In the genomic region with DNA sequence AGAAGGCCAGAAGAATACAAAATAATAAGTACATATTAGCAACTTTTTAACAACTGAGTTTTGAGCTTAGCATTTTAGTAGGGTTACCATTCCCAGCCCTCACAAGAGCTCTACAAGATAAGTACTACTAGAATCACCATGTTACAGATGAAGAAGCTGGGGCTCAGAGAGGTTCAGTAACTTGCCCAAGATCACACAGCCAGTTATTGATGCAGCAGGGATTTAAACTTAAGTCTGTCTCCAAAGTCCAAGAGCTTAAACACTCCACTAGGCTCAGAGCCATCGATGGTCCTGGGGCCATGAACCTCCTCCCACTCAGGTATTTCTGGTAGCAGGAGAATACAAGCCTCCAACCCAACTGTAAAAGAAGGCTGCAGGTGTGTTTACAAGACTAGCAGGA, we compare ENCODE assay signal across 28 cellular contexts. TPM values are rescaled to one million over a fixed set of nuclear protein-coding genes. Genes with fewer than 3 reads are reported as not detected.
A peak's percentile ranks its signal among the peaks of the same experiment; 100 is the strongest.
DNase-seq lines count a peak whose midpoint lies in the region; ATAC-seq and TF ChIP-seq lines count a peak whose summit lies in the region.
"Had no signal": no experiment of that assay in that cellular context is flagged by ENCODE, and none has a peak within 500 bp of the region (broad histone marks: within the 10 kb centered on the region; RNA-seq: fewer than 3 reads in every experiment).

No MANE protein-coding gene starts in this region.

- no peak for TF ChIP-seq POLR2A in adrenal gland (IDR thresholded peaks at IDR 0.05)

- peaks cover 0 to 13% of the 10 kb centered on the region in 2 donors for H3K36me3 ChIP-seq in adrenal gland (replicated peaks in 1 of 2)
- H3K36me3 ChIP-seq in stomach smooth muscle (ENCODE audit: control insufficient read depth in 2 of 2, insufficient read depth in 2 of 2, low read length in 2 of 2): peaks cover 3 to 4% of the 10 kb centered on the region in 2 donors

- H3K9me3 Mint-ChIP-seq in nephron: no peaks in the 10 kb centered on the region
- H3K9me3 Mint-ChIP-seq: WTC11 had no signal

- H3K27me3 ChIP-seq in adrenal gland: no peaks in the 10 kb centered on the region
- H3K27me3 ChIP-seq in stomach smooth muscle (ENCODE audit: control insufficient read depth in 1 of 2, insufficient read depth in 2 of 2, low read length in 2 of 2): no peaks in the 10 kb centered on the region
- H3K27me3 ChIP-seq: body of pancreas had no signal

- H3K9me3 ChIP-seq in adrenal gland (replicated peaks in 1 of 3) (no peaks in the 10 kb centered on the region), stomach smooth muscle (ENCODE audit: control insufficient read depth in 2 of 2, low read length in 2 of 2) (no peaks in the 10 kb centered on the region)
- H3K9me3 ChIP-seq: body of pancreas had no signal

- H3K9ac ChIP-seq in stomach smooth muscle (ENCODE audit: low read length in 2 of 2): peak overlapping the region; percentile 13 to 47
- H3K9ac ChIP-seq: GM23248 had no signal

- no peaks in the 10 kb centered on the region for H3K4me1 Mint-ChIP-seq in nephron
- H3K4me1 Mint-ChIP-seq: activated CD8-positive, alpha-beta memory T cell treated with anti-CD3 and anti-CD28 coated beads, Interleukin-2, amount 10 ng/mL, durations not matched to agents 7 days and 5 days; memory B cell; naive B cell had no signal

- H3K4me3 ChIP-seq in adrenal gland (no peak overlapping the region), stomach smooth muscle (ENCODE audit: low read length in 2 of 2) (peak overlapping the region in 1 of 2 donors; percentile 22)
- H3K4me3 ChIP-seq: body of pancreas, GM23248, PC-9 had no signal

- no peak for DNase-seq in adrenal gland
- DNase-seq in SKM-1 treated with dmso at 0.1 percent for 144 hours (lab: John Stamatoyannopoulos, UW; ENCODE audit: unreplicated experiment): no peak
- no peak for DNase-seq in SIG-M5 (lab: John Stamatoyannopoulos, UW)
- DNase-seq in activated T-cell treated with anti-CD3 and anti-CD28 coated beads, Interleukin-2, amount 50 U/mL, for 48 hours: no peak
- DNase-seq: activated CD4-positive, alpha-beta T cell treated with anti-CD3 and anti-CD28 coated beads, Interleukin-2, amount 50 U/mL, for 1 hour; activated CD8-positive, alpha-beta memory T cell treated with anti-CD3 and anti-CD28 coated beads, Interleukin-2, amount 10 ng/mL, durations not matched to agents 7 days and 5 days; activated naive CD4-positive, alpha-beta T cell treated with Interleukin-2 at 50 U/mL for 16 hours; activated T-cell treated with anti-CD3 and anti-CD28 coated beads, Interleukin-2, amount 50 U/mL, for 72 hours; effector CD4-positive, alpha-beta T cell; GM23248; HFFc6; naive B cell; NCI-H1048; NCI-H1694; NCI-H2171; NK-92 treated with Interleukin-12 subunit alpha and Interleukin-12 subunit beta, amount 100 ng/mL, for 24 hours; PC-9; SHP77; stimulated activated CD4-positive, alpha-beta T cell treated with anti-CD3 and anti-CD28 coated beads, Interleukin-12 subunit alpha, Interleukin-12 subunit beta, amount 100 ng/mL, for 4 hours; stimulated activated CD4-positive, alpha-beta T cell treated with anti-CD3 and anti-CD28 coated beads, Interleukin-4, amount 100 ng/mL, for 1 hour had no signal

- intact Hi-C loops in adrenal gland (cut with DNase I): no loop called here

- H3K36me3 Mint-ChIP-seq in nephron (ENCODE audit: low read depth): peaks cover 20% of the 10 kb centered on the region
- H3K36me3 Mint-ChIP-seq: activated CD8-positive, alpha-beta memory T cell treated with anti-CD3 and anti-CD28 coated beads, Interleukin-2, amount 10 ng/mL, durations not matched to agents 7 days and 5 days; memory B cell; naive B cell; WTC11 had no signal

- H3K4me1 ChIP-seq in adrenal gland (replicated peaks in 1 of 2): peaks cover 13 to 66% of the 10 kb centered on the region in 2 donors
- H3K4me1 ChIP-seq in stomach smooth muscle (ENCODE audit: control insufficient read depth, insufficient read depth, low read length): peaks cover 39% of the 10 kb centered on the region

- H3K27ac ChIP-seq in adrenal gland: peak overlapping the region in 4 of 5 donors; percentile 9 to 90 (median 48)
- peak overlapping the region; percentile 50 for H3K27ac ChIP-seq in cingulate gyrus (ENCODE audit: low read depth, low read length)
- peak overlapping the region; percentile 62 for H3K27ac ChIP-seq in stomach smooth muscle (ENCODE audit: low read length)
- H3K27ac ChIP-seq: epithelial cell of prostate, GM23248, PC-9 had no signal

- TF ChIP-seq CTCF in adrenal gland (IDR thresholded peaks at IDR 0.05) (no peak), nephron (IDR thresholded peaks at IDR 0.05; ENCODE audit: unreplicated experiment in 3 of 3) (no peak)

- WGBS in adrenal gland, 4 donors: 43 to 78% (median 75%) methylated on average over 1 of the region's 1 CpG

- no peak overlapping the region for H3K4me3 Mint-ChIP-seq in nephron
- H3K4me3 Mint-ChIP-seq: activated CD8-positive, alpha-beta memory T cell treated with anti-CD3 and anti-CD28 coated beads, Interleukin-2, amount 10 ng/mL, durations not matched to agents 7 days and 5 days; activated T-cell treated with anti-CD3 and anti-CD28 coated beads, Interleukin-2, amount 50 U/mL, for 72 hours; HFFc6; memory B cell; naive B cell; WTC11 had no signal

- no peak for ATAC-seq in HG02623 (IDR thresholded peaks at IDR 0.05; ENCODE audit: unreplicated experiment)
- ATAC-seq: activated CD8-positive, alpha-beta memory T cell treated with anti-CD3 and anti-CD28 coated beads, Interleukin-2, amount 10 ng/mL, durations not matched to agents 7 days and 5 days; activated T-cell treated with anti-CD3 and anti-CD28 coated beads, Interleukin-2, amount 50 U/mL, for 72 hours; body of pancreas; WTC11 had no signal

- peak overlapping the region; percentile 86 to 93 (median 87) for H3K27ac Mint-ChIP-seq in nephron
- H3K27ac Mint-ChIP-seq: activated CD8-positive, alpha-beta memory T cell treated with anti-CD3 and anti-CD28 coated beads, Interleukin-2, amount 10 ng/mL, durations not matched to agents 7 days and 5 days; activated T-cell treated with anti-CD3 and anti-CD28 coated beads, Interleukin-2, amount 50 U/mL, for 72 hours; memory B cell; naive B cell; WTC11 had no signal

- H3K27me3 Mint-ChIP-seq in nephron (ENCODE audit: low read depth): peaks cover 3% of the 10 kb centered on the region
- H3K27me3 Mint-ChIP-seq: naive B cell had no signal

RNA-seq across cellular contexts. Expression of a gene that starts 30.8 kb away (rescaled TPM):
- total RNA-seq in adrenal gland: 100 to 1,000 TPM; 238 to 341 (median 304) TPM
- 100 to 1,000 TPM in 2 of 3 donors, 10 to 100 TPM in 1; 46.7 to 123 (median 122) TPM for polyA plus RNA-seq in adrenal gland
